In the genomic region with DNA sequence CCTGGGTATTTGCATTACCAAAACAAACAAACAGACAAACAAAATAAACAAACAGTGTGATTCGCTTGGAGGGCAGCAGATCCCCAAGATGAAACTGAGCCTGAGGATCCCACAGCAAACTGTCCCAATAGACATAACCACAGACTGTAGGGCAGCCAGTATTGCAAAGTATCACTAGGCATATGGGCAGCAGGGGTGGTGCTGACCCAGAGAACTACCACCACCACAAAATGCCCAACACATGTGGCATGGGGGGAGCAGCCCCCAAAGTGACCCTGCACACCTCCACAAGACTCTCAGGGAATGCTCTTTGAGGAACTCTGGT, we compare ENCODE assay signal across 20 cellular contexts.
DNase-seq lines count a peak whose midpoint lies in the region; ATAC-seq and TF ChIP-seq lines count a peak whose summit lies in the region.
"Had no signal": no experiment of that assay in that cellular context is flagged by ENCODE, and none has a peak within 500 bp of the region (broad histone marks: within the 10 kb centered on the region; RNA-seq: fewer than 3 reads in every experiment).

No MANE protein-coding gene starts in this region.

- H3K9ac ChIP-seq in neural progenitor cell, result no peak overlapping the region
- H3K9ac ChIP-seq: BLaER1, GM23248 had no signal

- H3K4me3 ChIP-seq in cardiac muscle cell (no peak overlapping the region), right cardiac atrium (ENCODE audit: low read length) (no peak overlapping the region), WERI-Rb-1 (ENCODE audit: low read depth, low read length) (no peak overlapping the region), neural progenitor cell (no peak overlapping the region)
- H3K4me3 ChIP-seq: A549, BLaER1, GM23248 had no signal

- H3K9me3 ChIP-seq in cardiac muscle cell (ENCODE audit: low read depth) (no peaks in the 10 kb centered on the region), right cardiac atrium (ENCODE audit: control insufficient read depth, low read length) (no peaks in the 10 kb centered on the region), WERI-Rb-1 (ENCODE audit: severe bottlenecking) (no peaks in the 10 kb centered on the region), neural progenitor cell (ENCODE audit: low read depth) (no peaks in the 10 kb centered on the region)
- H3K9me3 ChIP-seq: A549, Caco-2 had no signal

- no peak overlapping the region for H3K27ac Mint-ChIP-seq in neural progenitor cell
- H3K27ac Mint-ChIP-seq: CD4-positive, CD25-positive, alpha-beta regulatory T cell; CD8-positive, alpha-beta T cell; H9 had no signal

- peaks cover 15% of the 10 kb centered on the region for H3F3A ChIP-seq in neural progenitor cell (ENCODE audit: low read depth)

- no peaks in the 10 kb centered on the region for H3K27me3 ChIP-seq in cardiac muscle cell
- H3K27me3 ChIP-seq in right cardiac atrium (ENCODE audit: control insufficient read depth, insufficient read depth), result no peaks in the 10 kb centered on the region
- no peaks in the 10 kb centered on the region for H3K27me3 ChIP-seq in WERI-Rb-1 (ENCODE audit: insufficient read depth, low read depth, severe bottlenecking)
- H3K27me3 ChIP-seq in neural progenitor cell, result no peaks in the 10 kb centered on the region
- H3K27me3 ChIP-seq: BLaER1 had no signal

- no peak overlapping the region for H3K4me3 Mint-ChIP-seq in neural progenitor cell
- H3K4me3 Mint-ChIP-seq: CD4-positive, CD25-positive, alpha-beta regulatory T cell; CD8-positive, alpha-beta T cell; H9 had no signal

- H3K79me2 ChIP-seq in neural progenitor cell (ENCODE audit: low read depth), result no peaks in the 10 kb centered on the region

- H3K27me3 Mint-ChIP-seq in neural progenitor cell (ENCODE audit: insufficient read depth, low read depth), result peaks cover 7% of the 10 kb centered on the region

- H3K4me2 ChIP-seq in neural progenitor cell, result peak overlapping the region; percentile 16
- H3K4me2 ChIP-seq: A549, BLaER1 had no signal

- peak overlapping the region; percentile 59 for H2AFZ ChIP-seq in neural progenitor cell (replicated peaks)
- H2AFZ ChIP-seq: GM23248 had no signal

- intact Hi-C loops in right cardiac atrium (cut with DNase I) (no loop called here), sciatic nerve (cut with DNase I) (no loop called here)

- peaks cover 45% of the 10 kb centered on the region for H3K4me1 ChIP-seq in cardiac muscle cell (ENCODE audit: low read depth)
- H3K4me1 ChIP-seq in right cardiac atrium (ENCODE audit: control insufficient read depth, insufficient read depth, low read length), result no peaks in the 10 kb centered on the region
- H3K4me1 ChIP-seq in neural progenitor cell, result peaks cover 43% of the 10 kb centered on the region
- H3K4me1 ChIP-seq: A549, BLaER1 had no signal

- H3K4me1 Mint-ChIP-seq in neural progenitor cell, result peaks cover 49% of the 10 kb centered on the region
- H3K4me1 Mint-ChIP-seq: CD4-positive, CD25-positive, alpha-beta regulatory T cell had no signal

- no peaks in the 10 kb centered on the region for H4K20me1 ChIP-seq in neural progenitor cell (ENCODE audit: low read depth)
- H4K20me1 ChIP-seq: BLaER1 had no signal

- peak overlapping the region; percentile 0 for H3K27ac ChIP-seq in cardiac muscle cell
- H3K27ac ChIP-seq in right cardiac atrium (ENCODE audit: low read length), result no peak overlapping the region
- peak overlapping the region; percentile 85 for H3K27ac ChIP-seq in WERI-Rb-1
- H3K27ac ChIP-seq in neural progenitor cell, result no peak overlapping the region
- H3K27ac ChIP-seq: A549, BLaER1, C4-2B, GM23248 had no signal

- TF ChIP-seq CTCF in cardiac muscle cell (IDR thresholded peaks at IDR 0.05; ENCODE audit: low read depth, low read length) (no peak), WERI-Rb-1 (IDR thresholded peaks at IDR 0.05; ENCODE audit: low read depth, low read length) (no peak), neural progenitor cell (IDR thresholded peaks at IDR 0.05) (no peak)

- peaks cover 9% of the 10 kb centered on the region for H3K36me3 Mint-ChIP-seq in neural progenitor cell
- H3K36me3 Mint-ChIP-seq: CD4-positive, CD25-positive, alpha-beta regulatory T cell; CD8-positive, alpha-beta T cell had no signal

- peaks cover 23% of the 10 kb centered on the region for H3K9me3 Mint-ChIP-seq in neural progenitor cell

- ATAC-seq in right cardiac atrium, result no peak
- ATAC-seq in sciatic nerve, result no peak
- ATAC-seq: A549; CD8-positive, alpha-beta T cell; HCT116 had no signal

- WGBS in right cardiac atrium, result 70% methylated on average over 1 of the region's 1 CpG

- DNase-seq in cardiac muscle cell (ENCODE audit: low read depth in 1 of 2, low spot score in 1 of 2), result no peak
- DNase-seq in right cardiac atrium, result no peak
- no peak for DNase-seq in WERI-Rb-1
- DNase-seq in neural progenitor cell (ENCODE audit: low spot score), result no peak
- DNase-seq in sciatic nerve (ENCODE audit: low spot score), result no peak
- DNase-seq in SHP77 treated with DMSO at 0.1 percent for 48 hours (lab: John Stamatoyannopoulos, UW), result no peak
- DNase-seq in T-helper 2 cell, result no peak
- DNase-seq: 8988T; ACHN; Caco-2; CD4-positive, CD25-positive, alpha-beta regulatory T cell; CD8-positive, alpha-beta T cell; DMS153; DND-41; GM23248; H9 had no signal

- H3K36me3 ChIP-seq in cardiac muscle cell (no peaks in the 10 kb centered on the region), WERI-Rb-1 (no peaks in the 10 kb centered on the region), neural progenitor cell (no peaks in the 10 kb centered on the region)
- H3K36me3 ChIP-seq: BLaER1 had no signal

Comparison
In these comparisons a context has a peak if more than half of its experiments do, and no peak if none do; other contexts are left out.
1. H3K27ac ChIP-seq: peak in cardiac muscle cell (single experiment) and WERI-Rb-1 (single experiment); none in right cardiac atrium (single experiment) and neural progenitor cell (single experiment).